21 cellular contexts compared by ENCODE assay signal in the genomic region with DNA sequence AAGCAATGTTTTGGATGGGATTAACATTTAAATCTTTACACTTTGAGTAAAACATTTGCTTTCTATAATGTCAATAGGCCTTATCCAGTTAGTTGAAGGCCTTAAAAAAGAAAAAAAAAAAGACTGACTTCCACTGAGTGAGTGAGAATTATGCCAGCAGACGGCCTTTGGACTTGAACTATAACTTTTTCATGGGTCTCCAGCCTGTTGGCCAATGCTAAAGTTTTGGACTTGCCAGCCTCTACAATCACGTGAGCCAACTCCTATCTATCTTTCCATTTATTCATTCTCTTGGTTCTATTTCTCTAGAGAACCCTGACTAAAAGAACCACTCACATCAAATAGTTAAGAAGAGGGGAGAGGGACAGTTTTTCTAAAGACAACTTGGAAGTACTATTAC. TPM values are rescaled to one million over a fixed set of nuclear protein-coding genes. Genes with fewer than 3 reads are reported as not detected.
DNase-seq lines count a peak whose midpoint lies in the region; ATAC-seq and TF ChIP-seq lines count a peak whose summit lies in the region.
"Had no signal": no experiment of that assay in that cellular context is flagged by ENCODE, and none has a peak within 500 bp of the region (broad histone marks: within the 10 kb centered on the region; RNA-seq: fewer than 3 reads in every experiment).

No MANE protein-coding gene starts in this region.

- H3K27ac Mint-ChIP-seq in CD4-positive, alpha-beta memory T cell: peak overlapping the region; percentile 37 to 100 (median 76)
- peak overlapping the region in 1 of 3 experiments; percentile 9 for H3K27ac Mint-ChIP-seq in nephron
- H3K27ac Mint-ChIP-seq: B cell, progenitor cell of endocrine pancreas had no signal

- peak overlapping the region; percentile 80 for H3K4me2 ChIP-seq in KMS-11

- DNase-seq in CD4-positive, alpha-beta memory T cell: no peak
- DNase-seq in ascending aorta (ENCODE audit: low spot score in 2 of 2): no peak
- DNase-seq in MG63: no peak
- DNase-seq: effector CD4-positive, alpha-beta T cell; GF-D8; heart left ventricle; KG1; naive thymus-derived CD8-positive, alpha-beta T cell; NCI-H1105 treated with DMSO at 0.1 percent for 48 hours; NCI-H526 treated with DMSO at 0.1 percent for 48 hours; small intestine; stimulated activated CD4-positive, alpha-beta T cell treated with anti-CD3 and anti-CD28 coated beads, Interleukin-4, amount 100 ng/mL, for 24 hours; T1000 had no signal

- no peak overlapping the region for H3K4me3 ChIP-seq in CD4-positive, alpha-beta memory T cell (ENCODE audit: low read length in 2 of 2)
- H3K4me3 ChIP-seq in KMS-11 (IDR thresholded peaks at IDR 0.05; ENCODE audit: insufficient read depth, low read depth, low read length) (no peak overlapping the region), ascending aorta (no peak overlapping the region), MG63 (no peak overlapping the region)
- H3K4me3 ChIP-seq: heart left ventricle, suprapubic skin had no signal

- no peaks in the 10 kb centered on the region for H3K27me3 ChIP-seq in CD4-positive, alpha-beta memory T cell (ENCODE audit: insufficient read depth, low read length)
- H3K27me3 ChIP-seq in KMS-11 (ENCODE audit: insufficient read depth, low read depth) (no peaks in the 10 kb centered on the region), ascending aorta (no peaks in the 10 kb centered on the region), MG63 (no peaks in the 10 kb centered on the region)
- H3K27me3 ChIP-seq: heart left ventricle, suprapubic skin had no signal

- H3K4me3 Mint-ChIP-seq in CD4-positive, alpha-beta memory T cell: peak overlapping the region in 4 of 8 donors; percentile 7 to 56 (median 34)
- peak overlapping the region in 2 of 3 experiments; percentile 5 to 39 for H3K4me3 Mint-ChIP-seq in nephron
- H3K4me3 Mint-ChIP-seq: B cell had no signal

- no peaks in the 10 kb centered on the region for H4K20me1 ChIP-seq in KMS-11 (ENCODE audit: insufficient read depth)

- no peak overlapping the region for H2AFZ ChIP-seq in KMS-11 (ENCODE audit: low read depth)

- TF ChIP-seq POLR2A in GM18505 (IDR thresholded peaks at IDR 0.05; ENCODE audit: borderline replicate concordance, extremely low read depth, insufficient read depth, insufficient read length): no peak

- CTCF ChIA-PET in CD4-positive, alpha-beta memory T cell (lab: Charles Lee; ENCODE audit: partially characterized antibody): interaction anchor here (0.8 to 10.8 kb wide), 12 partner anchors 9 to 247 kb away, joined by 3 to 138 read pairs (median 5); no protein-coding TSS in a partner anchor

- peaks cover 53 to 85% (median 64%) of the 10 kb centered on the region in 4 donors for H3K4me1 Mint-ChIP-seq in CD4-positive, alpha-beta memory T cell
- peaks cover 42% of the 10 kb centered on the region for H3K4me1 Mint-ChIP-seq in nephron

- peaks cover 25% of the 10 kb centered on the region for H3K79me2 ChIP-seq in KMS-11 (ENCODE audit: insufficient read depth, low read depth)

- no peak overlapping the region for H3K9ac ChIP-seq in KMS-11

- no peaks in the 10 kb centered on the region for H3K36me3 ChIP-seq in CD4-positive, alpha-beta memory T cell (ENCODE audit: insufficient read depth, low read length)
- no peaks in the 10 kb centered on the region for H3K36me3 ChIP-seq in KMS-11 (ENCODE audit: insufficient read depth)
- no peaks in the 10 kb centered on the region for H3K36me3 ChIP-seq in ascending aorta
- no peaks in the 10 kb centered on the region for H3K36me3 ChIP-seq in MG63
- H3K36me3 ChIP-seq: heart left ventricle, suprapubic skin had no signal

- TF ChIP-seq CTCF in KMS-11 (conservative IDR thresholded peaks at IDR 0.05; ENCODE audit: low read depth, low read length) (no peak), ascending aorta (IDR thresholded peaks at IDR 0.05) (no peak), nephron (IDR thresholded peaks at IDR 0.05; ENCODE audit: unreplicated experiment in 3 of 3) (no peak)

- POLR2A ChIA-PET in CD4-positive, alpha-beta memory T cell (lab: Charles Lee; ENCODE audit: partially characterized antibody): interaction anchor here (0.7 to 6.1 kb wide), 10 partner anchors 9 to 1125 kb away, joined by 3 to 54 read pairs (median 3); no protein-coding TSS in a partner anchor

- peaks cover 0 to 14% of the 10 kb centered on the region in 2 donors for H3K36me3 Mint-ChIP-seq in CD4-positive, alpha-beta memory T cell
- H3K36me3 Mint-ChIP-seq in nephron (ENCODE audit: low read depth): no peaks in the 10 kb centered on the region

- ATAC-seq in HG03135 (IDR thresholded peaks at IDR 0.05; ENCODE audit: unreplicated experiment) (no peak), GM18505 (IDR thresholded peaks at IDR 0.05; ENCODE audit: unreplicated experiment) (no peak), GM21825 (IDR thresholded peaks at IDR 0.05; ENCODE audit: unreplicated experiment) (no peak)
- ATAC-seq: heart left ventricle; naive thymus-derived CD8-positive, alpha-beta T cell had no signal

- intact Hi-C loops in CD4-positive, alpha-beta memory T cell (cut with micrococcal nuclease): loop anchor here (2.0 kb wide), 1 partner anchor 13 kb away; no protein-coding TSS in a partner anchor
- intact Hi-C loops in ascending aorta (cut with DNase I): loop anchor here (1.0 to 5.0 kb wide), 2 partner anchors 53 to 876 kb away; no protein-coding TSS in a partner anchor

- H3K9me3 ChIP-seq in CD4-positive, alpha-beta memory T cell (ENCODE audit: control insufficient read depth in 1 of 2, low read length in 2 of 2): no peaks in the 10 kb centered on the region
- H3K9me3 ChIP-seq in ascending aorta (no peaks in the 10 kb centered on the region), MG63 (no peaks in the 10 kb centered on the region)
- H3K9me3 ChIP-seq: heart left ventricle, suprapubic skin had no signal

- no peaks in the 10 kb centered on the region for H3K27me3 Mint-ChIP-seq in CD4-positive, alpha-beta memory T cell
- peaks cover 17% of the 10 kb centered on the region for H3K27me3 Mint-ChIP-seq in nephron (ENCODE audit: low read depth)
- H3K27me3 Mint-ChIP-seq: B cell; naive thymus-derived CD8-positive, alpha-beta T cell had no signal

- H3K4me1 ChIP-seq in CD4-positive, alpha-beta memory T cell (ENCODE audit: insufficient read depth, low read length): peaks cover 62% of the 10 kb centered on the region
- peaks cover 42% of the 10 kb centered on the region for H3K4me1 ChIP-seq in KMS-11 (ENCODE audit: low read depth, poor library complexity, severe bottlenecking)
- H3K4me1 ChIP-seq in ascending aorta: peaks cover 0 to 39% of the 10 kb centered on the region in 2 donors

- no peak overlapping the region for H3K27ac ChIP-seq in CD4-positive, alpha-beta memory T cell (ENCODE audit: low read depth, low read length)
- peak overlapping the region; percentile 52; the same call in 1 of the 2 replicates for H3K27ac ChIP-seq in KMS-11
- H3K27ac ChIP-seq in ascending aorta: peak overlapping the region; percentile 52 to 94
- H3K27ac ChIP-seq: suprapubic skin had no signal

- peaks cover 0 to 9% (median 4%) of the 10 kb centered on the region in 8 donors for H3K9me3 Mint-ChIP-seq in CD4-positive, alpha-beta memory T cell
- no peaks in the 10 kb centered on the region for H3K9me3 Mint-ChIP-seq in nephron

RNA-seq across cellular contexts. Expression of a gene that starts 2.8 kb away (rescaled TPM):
- total RNA-seq in CD4-positive, alpha-beta memory T cell: 10 to 100 TPM; 42.4 to 44.2 TPM
- polyA plus RNA-seq in CD4-positive, alpha-beta memory T cell: 10 to 100 TPM; 50.6 to 80.6 TPM
- total RNA-seq in ascending aorta: 10.5 TPM
- 12.5 and 13.9 TPM in 2 replicates for total RNA-seq in MG63 (2014; rRNA removed; shearing (Covaris generic); ENCODE audit: low replicate concordance)

RNA-seq across cellular contexts. Expression of a gene that starts 35.3 kb away (rescaled TPM):
- 10 to 100 TPM in 1 of 2 experiments, 1 to 10 TPM in 1; 9.1 to 13.2 TPM for total RNA-seq in CD4-positive, alpha-beta memory T cell
- polyA plus RNA-seq in CD4-positive, alpha-beta memory T cell: 10 to 100 TPM; 10.6 to 12.5 TPM
- total RNA-seq in ascending aorta: 5,316 TPM
- total RNA-seq in MG63 (2014; rRNA removed; shearing (Covaris generic); ENCODE audit: low replicate concordance): 19.4 and 24.2 TPM in 2 replicates

Comparison
In these comparisons a context has a peak if more than half of its experiments do, and no peak if none do; other contexts are left out.
1. RNA of a gene that starts 35.3 kb away (total RNA-seq): 5,316 TPM in ascending aorta (single experiment); 19.4 to 24.2 TPM in MG63 and 9.1 to 13.2 TPM in CD4-positive, alpha-beta memory T cell; every median in the first group is over 100 times any median in the second.